In the genomic region with DNA sequence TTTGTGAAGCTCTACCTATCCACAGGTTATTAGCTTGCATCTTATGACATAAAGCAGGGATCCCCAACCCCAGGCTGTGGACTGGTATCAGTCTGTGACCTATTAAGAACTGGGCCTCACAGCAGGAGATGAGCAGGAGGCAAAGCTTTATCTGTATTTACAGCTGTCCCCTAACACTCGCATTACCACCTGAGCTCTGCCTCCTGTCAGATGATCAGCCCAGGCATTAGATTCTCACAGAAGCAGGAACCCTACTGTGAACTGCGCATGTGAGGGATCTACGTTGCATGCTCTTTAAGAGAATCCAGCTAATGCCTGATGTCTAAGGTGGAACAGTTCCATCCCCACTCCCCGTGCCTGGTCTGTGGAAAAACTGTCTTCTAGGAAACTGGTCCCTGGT, we compare ENCODE assay signal across 26 cellular contexts. TPM values are rescaled to one million over a fixed set of nuclear protein-coding genes. Genes with fewer than 3 reads are reported as not detected.
A peak's percentile ranks its signal among the peaks of the same experiment; 100 is the strongest.
DNase-seq lines count a peak whose midpoint lies in the region; ATAC-seq, FAIRE-seq and TF ChIP-seq lines count a peak whose summit lies in the region.
"Had no signal": no experiment of that assay in that cellular context is flagged by ENCODE, and none has a peak within 500 bp of the region (broad histone marks: within the 10 kb centered on the region; RNA-seq: fewer than 3 reads in every experiment).

No MANE protein-coding gene starts in this region.

- no peaks in the 10 kb centered on the region for H3K9me3 ChIP-seq in ectodermal cell (ENCODE audit: control insufficient read depth, low read length)
- H3K9me3 ChIP-seq: adrenal gland, BE2C, body of pancreas, lower lobe of right lung, mucosa of descending colon, Peyer's patch had no signal

- FAIRE-seq in GM12892 (lab: Jason Lieb, UNC) = no peak

- 85 to 86% methylated on average over 4 of the region's 4 CpGs for WGBS in ectodermal cell, 2 experiments

- no peak for TF ChIP-seq CTCF in neural crest cell (conservative IDR thresholded peaks at IDR 0.05)

- TF ChIP-seq POLR2A in GM12892 (IDR thresholded peaks at IDR 0.05; ENCODE audit: low read depth, low read length) = no peak

- H3K4me3 ChIP-seq in ectodermal cell (ENCODE audit: insufficient read depth, low read depth, low read length) = no peak overlapping the region
- H3K4me3 ChIP-seq: adrenal gland, body of pancreas, lower lobe of right lung, mucosa of descending colon, Peyer's patch had no signal

- CTCF ChIA-PET in activated naive CD4-positive, alpha-beta T cell treated with anti-CD3 and anti-CD28 coated beads, Interleukin-2, amount 10 ng/mL, durations not matched to agents 7 days and 5 days (lab: Charles Lee) = interaction anchor here (0.6 to 1.0 kb wide), 2 partner anchors 27 to 74 kb away, joined by 3 read pairs; no protein-coding TSS in a partner anchor

- peaks cover 33% of the 10 kb centered on the region for H3K36me3 Mint-ChIP-seq in activated naive CD4-positive, alpha-beta T cell treated with anti-CD3 and anti-CD28 coated beads, Interleukin-2, amount 50 U/mL, for 24 hours
- peaks cover 30% of the 10 kb centered on the region for H3K36me3 Mint-ChIP-seq in activated naive CD4-positive, alpha-beta T cell treated with anti-CD3 and anti-CD28 coated beads, Interleukin-2, amount 10 ng/mL, durations not matched to agents 7 days and 5 days
- peaks cover 7% of the 10 kb centered on the region for H3K36me3 Mint-ChIP-seq in neural crest cell (ENCODE audit: low read depth)
- peaks cover 0 to 49% (median 33%) of the 10 kb centered on the region in 3 donors for H3K36me3 Mint-ChIP-seq in naive thymus-derived CD8-positive, alpha-beta T cell

- no peaks in the 10 kb centered on the region for H3K27me3 Mint-ChIP-seq in activated naive CD4-positive, alpha-beta T cell treated with anti-CD3 and anti-CD28 coated beads, Interleukin-2, amount 50 U/mL, for 24 hours
- H3K27me3 Mint-ChIP-seq in activated naive CD4-positive, alpha-beta T cell treated with anti-CD3 and anti-CD28 coated beads, Interleukin-2, amount 10 ng/mL, durations not matched to agents 7 days and 5 days = no peaks in the 10 kb centered on the region
- no peaks in the 10 kb centered on the region for H3K27me3 Mint-ChIP-seq in neural crest cell (ENCODE audit: low read depth)
- no peaks in the 10 kb centered on the region for H3K27me3 Mint-ChIP-seq in naive thymus-derived CD8-positive, alpha-beta T cell

- no peak for DNase-seq in activated naive CD4-positive, alpha-beta T cell treated with anti-CD3 and anti-CD28 coated beads, Interleukin-2, amount 10 ng/mL, durations not matched to agents 7 days and 5 days
- DNase-seq in NCI-H69 (lab: John Stamatoyannopoulos, UW) = peak; percentile 41
- no peak for DNase-seq in neural crest cell (ENCODE audit: low read depth, low spot score)
- no peak for DNase-seq in GM12892 (ENCODE audit: insufficient read length)
- DNase-seq in naive thymus-derived CD8-positive, alpha-beta T cell = no peak
- DNase-seq in NOMO-1 treated with dmso at 0.1 percent for 144 hours (lab: John Stamatoyannopoulos, UW; ENCODE audit: unreplicated experiment) = no peak
- DNase-seq: activated CD8-positive, alpha-beta memory T cell treated with anti-CD3 and anti-CD28 coated beads for 24 hours; activated gamma-delta T cell treated with Interleukin-2 at 50 U/mL for 16 hours; adrenal gland; BE2C; body of pancreas; Karpas-422; lower lobe of right lung; mucosa of descending colon; NCI-H1436; NCI-H2107; Peyer's patch; SIG-M5; stimulated activated CD4-positive, alpha-beta T cell treated with anti-CD3 and anti-CD28 coated beads, Interleukin-12 subunit alpha, Interleukin-12 subunit beta, amount 100 ng/mL, for 4 hours; stimulated activated CD4-positive, alpha-beta T cell treated with anti-CD3 and anti-CD28 coated beads, Interleukin-4, amount 100 ng/mL, for 24 hours; SW 1271 had no signal

- peaks cover 3% of the 10 kb centered on the region for H3K9me3 Mint-ChIP-seq in activated naive CD4-positive, alpha-beta T cell treated with anti-CD3 and anti-CD28 coated beads, Interleukin-2, amount 50 U/mL, for 24 hours
- H3K9me3 Mint-ChIP-seq in activated naive CD4-positive, alpha-beta T cell treated with anti-CD3 and anti-CD28 coated beads, Interleukin-2, amount 10 ng/mL, durations not matched to agents 7 days and 5 days = peaks cover 4% of the 10 kb centered on the region
- no peaks in the 10 kb centered on the region for H3K9me3 Mint-ChIP-seq in neural crest cell
- peaks cover 0 to 3% (median under 1%) of the 10 kb centered on the region in 9 donors for H3K9me3 Mint-ChIP-seq in naive thymus-derived CD8-positive, alpha-beta T cell
- H3K9me3 Mint-ChIP-seq: stimulated activated effector memory CD8-positive, alpha-beta T cell treated with anti-CD3 and anti-CD28 coated beads, Interleukin-12 subunit alpha, Interleukin-12 subunit beta, amount 100 ng/mL, for 72 hours had no signal

- POLR2A ChIA-PET in naive thymus-derived CD8-positive, alpha-beta T cell (lab: Charles Lee) = interaction anchor here (1.0 to 1.2 kb wide), 2 partner anchors 19 to 49 kb away, joined by 3 to 5 read pairs; a partner anchor contains a TSS

- no peaks in the 10 kb centered on the region for H3K4me1 ChIP-seq in ectodermal cell (ENCODE audit: control insufficient read depth, insufficient read depth, low read length)
- H3K4me1 ChIP-seq: BE2C had no signal

- no peaks in the 10 kb centered on the region for H3K36me3 ChIP-seq in ectodermal cell (ENCODE audit: control insufficient read depth, insufficient read depth, low read length)
- H3K36me3 ChIP-seq: adrenal gland, lower lobe of right lung, Peyer's patch had no signal

- ATAC-seq in naive thymus-derived CD8-positive, alpha-beta T cell = no peak
- ATAC-seq: body of pancreas; lower lobe of right lung; mucosa of descending colon; sciatic nerve; stimulated activated effector memory CD8-positive, alpha-beta T cell treated with anti-CD3 and anti-CD28 coated beads, Interleukin-12 subunit alpha, Interleukin-12 subunit beta, amount 100 ng/mL, for 72 hours had no signal

- H3K4me1 Mint-ChIP-seq in activated naive CD4-positive, alpha-beta T cell treated with anti-CD3 and anti-CD28 coated beads, Interleukin-2, amount 50 U/mL, for 24 hours = peaks cover 66% of the 10 kb centered on the region
- peaks cover 27% of the 10 kb centered on the region for H3K4me1 Mint-ChIP-seq in activated naive CD4-positive, alpha-beta T cell treated with anti-CD3 and anti-CD28 coated beads, Interleukin-2, amount 10 ng/mL, durations not matched to agents 7 days and 5 days
- peaks cover 3% of the 10 kb centered on the region for H3K4me1 Mint-ChIP-seq in neural crest cell
- H3K4me1 Mint-ChIP-seq in naive thymus-derived CD8-positive, alpha-beta T cell = peaks cover 20 to 69% (median 55%) of the 10 kb centered on the region in 4 donors

- no peaks in the 10 kb centered on the region for H3K27me3 ChIP-seq in ectodermal cell (ENCODE audit: control insufficient read depth, insufficient read depth, low read length, poor library complexity, severe bottlenecking)
- H3K27me3 ChIP-seq: adrenal gland, BE2C, body of pancreas, Peyer's patch had no signal

- peak overlapping the region; percentile 16 for H3K27ac ChIP-seq in ectodermal cell (ENCODE audit: insufficient read depth, low read depth, low read length, poor library complexity, severe bottlenecking)
- H3K27ac ChIP-seq: adrenal gland, body of pancreas, epithelial cell of prostate, lower lobe of right lung, Peyer's patch had no signal

- H3K4me3 Mint-ChIP-seq in activated naive CD4-positive, alpha-beta T cell treated with anti-CD3 and anti-CD28 coated beads, Interleukin-2, amount 50 U/mL, for 24 hours = no peak overlapping the region
- H3K4me3 Mint-ChIP-seq in activated naive CD4-positive, alpha-beta T cell treated with anti-CD3 and anti-CD28 coated beads, Interleukin-2, amount 10 ng/mL, durations not matched to agents 7 days and 5 days = no peak overlapping the region
- H3K4me3 Mint-ChIP-seq in neural crest cell = no peak overlapping the region
- no peak overlapping the region for H3K4me3 Mint-ChIP-seq in naive thymus-derived CD8-positive, alpha-beta T cell
- H3K4me3 Mint-ChIP-seq: stimulated activated effector memory CD8-positive, alpha-beta T cell treated with anti-CD3 and anti-CD28 coated beads, Interleukin-12 subunit alpha, Interleukin-12 subunit beta, amount 100 ng/mL, for 72 hours had no signal

- H3K27ac Mint-ChIP-seq in activated naive CD4-positive, alpha-beta T cell treated with anti-CD3 and anti-CD28 coated beads, Interleukin-2, amount 50 U/mL, for 24 hours = peak overlapping the region; percentile 59
- no peak overlapping the region for H3K27ac Mint-ChIP-seq in activated naive CD4-positive, alpha-beta T cell treated with anti-CD3 and anti-CD28 coated beads, Interleukin-2, amount 10 ng/mL, durations not matched to agents 7 days and 5 days
- peak overlapping the region; percentile 24 for H3K27ac Mint-ChIP-seq in neural crest cell (ENCODE audit: unreplicated experiment)
- peak overlapping the region in 1 of 10 donors; percentile 38 for H3K27ac Mint-ChIP-seq in naive thymus-derived CD8-positive, alpha-beta T cell
- H3K27ac Mint-ChIP-seq: stimulated activated effector memory CD8-positive, alpha-beta T cell treated with anti-CD3 and anti-CD28 coated beads, Interleukin-12 subunit alpha, Interleukin-12 subunit beta, amount 100 ng/mL, for 72 hours had no signal

RNA-seq across cellular contexts. Expression of a gene that starts 19.7 kb away (rescaled TPM):
- polyA plus RNA-seq in ectodermal cell (2013, experiment 1 of 4) = 48.9 TPM
- polyA plus RNA-seq in ectodermal cell (2013, experiment 2 of 4) = 50.2 TPM
- 38.9 TPM for polyA plus RNA-seq in ectodermal cell (2013, experiment 3 of 4)
- 46.9 TPM for polyA plus RNA-seq in ectodermal cell (2013, experiment 4 of 4)
- total RNA-seq in neural crest cell = 64.1 and 66.6 TPM in 2 replicates
- 24.9 TPM for polyA plus RNA-seq in GM12892 (2012; ENCODE audit: missing spikeins)
- total RNA-seq in naive thymus-derived CD8-positive, alpha-beta T cell = 10 to 100 TPM; 36.9 to 39.5 TPM
- polyA plus RNA-seq in naive thymus-derived CD8-positive, alpha-beta T cell = 10 to 100 TPM; 13.5 to 18.3 (median 16.2) TPM
